21 cellular contexts compared by ENCODE assay signal in the genomic region with DNA sequence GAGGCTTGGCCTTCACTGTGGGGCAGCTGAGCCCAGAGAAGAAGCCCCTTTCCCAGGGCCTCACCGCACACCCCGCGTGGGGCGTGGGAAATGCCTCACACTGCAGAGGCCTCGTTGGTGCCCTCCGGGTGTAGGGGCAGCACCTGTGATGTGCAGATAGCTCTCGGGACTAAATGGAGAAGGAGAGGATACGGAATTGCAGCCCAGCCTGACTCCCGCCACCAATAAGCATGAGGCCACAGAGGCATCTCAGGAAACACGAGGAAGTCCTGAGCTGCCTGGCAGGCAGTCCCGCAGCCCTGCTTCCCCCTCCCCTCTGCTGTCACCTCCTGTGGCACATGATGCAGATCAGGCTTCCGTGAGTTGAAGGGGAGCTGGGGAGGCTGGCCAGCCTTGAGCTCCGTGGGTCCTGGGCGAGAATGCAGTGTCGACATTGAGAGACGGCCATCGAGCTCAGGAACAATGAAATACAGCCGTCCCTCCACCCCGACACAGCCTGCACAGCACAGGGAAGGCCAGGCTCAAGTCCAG. TPM values are rescaled to one million over a fixed set of nuclear protein-coding genes. Genes with fewer than 3 reads are reported as not detected.
DNase-seq lines count a peak whose midpoint lies in the region; ATAC-seq and TF ChIP-seq lines count a peak whose summit lies in the region.
"Had no signal": no experiment of that assay in that cellular context is flagged by ENCODE, and none has a peak within 500 bp of the region (broad histone marks: within the 10 kb centered on the region; RNA-seq: fewer than 3 reads in every experiment).

No MANE protein-coding gene starts in this region.

- DNase-seq in H9, result peak; percentile 35
- DNase-seq in RPMI8226, result peak; percentile 23
- peak; percentile 41 for DNase-seq in left lobe of liver (ENCODE audit: low spot score)
- peak; percentile 59 for DNase-seq in spleen
- no peak for DNase-seq in stimulated activated CD4-positive, alpha-beta T cell treated with anti-CD3 and anti-CD28 coated beads, Interleukin-4, amount 100 ng/mL, for 4 hours
- no peak for DNase-seq in NCI-H187 (lab: John Stamatoyannopoulos, UW)
- DNase-seq in GM03348 (ENCODE audit: low spot score), result no peak
- DNase-seq: activated CD4-positive, alpha-beta T cell treated with anti-CD3 and anti-CD28 coated beads, Interleukin-2, amount 10 ng/mL, durations not matched to agents 7 days and 5 days; activated CD8-positive, alpha-beta memory T cell treated with anti-CD3 and anti-CD28 coated beads, Interleukin-2, amount 10 ng/mL, durations not matched to agents 7 days and 5 days; activated naive CD4-positive, alpha-beta T cell treated with anti-CD3 and anti-CD28 coated beads, Interleukin-2, amount 50 U/mL, for 16 hours; activated T-cell treated with anti-CD3 and anti-CD28 coated beads, Interleukin-2, amount 50 U/mL, for 72 hours; cortex of kidney; foreskin melanocyte; left cardiac atrium; mesendoderm; occipital lobe; T-helper 2 cell had no signal

- TF ChIP-seq CTCF in H9 (conservative IDR thresholded peaks at IDR 0.05) (no peak), spleen (IDR thresholded peaks at IDR 0.05 in 8 of 11, conservative IDR thresholded peaks at IDR 0.05 in 3 of 11) (no peak)

- H3K36me3 Mint-ChIP-seq in H9 (ENCODE audit: insufficient read depth in 1 of 3, low read depth in 3 of 3), result no peaks in the 10 kb centered on the region
- H3K36me3 Mint-ChIP-seq: activated CD8-positive, alpha-beta memory T cell treated with anti-CD3 and anti-CD28 coated beads, Interleukin-2, amount 10 ng/mL, durations not matched to agents 7 days and 5 days had no signal

- no peak overlapping the region for H3K4me3 ChIP-seq in spleen
- H3K4me3 ChIP-seq: esophagus muscularis mucosa, GM12878 had no signal

- peaks cover 2% of the 10 kb centered on the region for H4K20me1 ChIP-seq in H9 (ENCODE audit: control insufficient read depth, insufficient read depth, insufficient read length)

- H2BK12ac ChIP-seq in H9 (ENCODE audit: insufficient read length, low read depth, low read length), result no peak overlapping the region

- intact Hi-C loops in spleen (cut with DNase I; ENCODE audit: low total_unique reads), result no loop called here

- H3K4me1 ChIP-seq in H9 (ENCODE audit: insufficient read depth, low read length) (no peaks in the 10 kb centered on the region), spleen (no peaks in the 10 kb centered on the region)
- H3K4me1 ChIP-seq: esophagus muscularis mucosa had no signal

- TF ChIP-seq POLR2A in spleen (IDR thresholded peaks at IDR 0.05), result no peak

- H3K23me2 ChIP-seq in H9 (ENCODE audit: insufficient read length, low read depth, low read length, poor library complexity, severe bottlenecking), result no peaks in the 10 kb centered on the region

- H3K27me3 ChIP-seq in H9 (ENCODE audit: insufficient read depth, low read length), result no peaks in the 10 kb centered on the region
- no peaks in the 10 kb centered on the region for H3K27me3 ChIP-seq in spleen (replicated peaks in 1 of 7)

- peaks cover 0 to under 1% of the 10 kb centered on the region in 2 experiments; a peak in 1 of 4 replicates for H3K4me1 Mint-ChIP-seq in H9
- H3K4me1 Mint-ChIP-seq: activated CD4-positive, alpha-beta T cell treated with anti-CD3 and anti-CD28 coated beads, Interleukin-2, amount 10 ng/mL, durations not matched to agents 7 days and 5 days; activated CD8-positive, alpha-beta memory T cell treated with anti-CD3 and anti-CD28 coated beads, Interleukin-2, amount 10 ng/mL, durations not matched to agents 7 days and 5 days had no signal

- H2BK20ac ChIP-seq in H9 (ENCODE audit: low read depth, low read length, poor library complexity, severe bottlenecking), result no peak overlapping the region

- no peaks in the 10 kb centered on the region for H3K79me2 ChIP-seq in H9 (ENCODE audit: insufficient read depth, low read length)

- H3K56ac ChIP-seq in H9 (ENCODE audit: insufficient read length, low read depth, low read length), result no peak overlapping the region

- no peak overlapping the region for H2BK120ac ChIP-seq in H9 (ENCODE audit: low read depth, low read length, poor library complexity, severe bottlenecking)

- H3K36me3 ChIP-seq in spleen, result no peaks in the 10 kb centered on the region
- H3K36me3 ChIP-seq: esophagus muscularis mucosa had no signal

- H3K23ac ChIP-seq in H9 (ENCODE audit: insufficient read length, low read depth, low read length), result no peak overlapping the region

- no peak overlapping the region for H3T11ph ChIP-seq in H9 (ENCODE audit: low read length)

- H3K27ac Mint-ChIP-seq in H9, result no peak overlapping the region
- H3K27ac Mint-ChIP-seq: activated CD4-positive, alpha-beta T cell treated with anti-CD3 and anti-CD28 coated beads, Interleukin-2, amount 10 ng/mL, durations not matched to agents 7 days and 5 days; activated CD8-positive, alpha-beta memory T cell treated with anti-CD3 and anti-CD28 coated beads, Interleukin-2, amount 10 ng/mL, durations not matched to agents 7 days and 5 days; activated T-cell treated with anti-CD3 and anti-CD28 coated beads, Interleukin-2, amount 50 U/mL, for 72 hours; CD4-positive, alpha-beta T cell had no signal

- no peaks in the 10 kb centered on the region; the same call in 1 of the 2 replicates for H3K27me3 Mint-ChIP-seq in H9 (ENCODE audit: low read depth)

- no peaks in the 10 kb centered on the region for H3K79me1 ChIP-seq in H9 (ENCODE audit: insufficient read depth, low read depth, low read length, poor library complexity, severe bottlenecking)

- H3K4me2 ChIP-seq in H9 (ENCODE audit: insufficient read depth, insufficient read length, low read length), result no peak overlapping the region

- H3K27ac ChIP-seq in H9 (ENCODE audit: insufficient read length, low read depth, low read length), result no peak overlapping the region
- H3K27ac ChIP-seq in spleen, result no peak overlapping the region
- H3K27ac ChIP-seq: esophagus muscularis mucosa had no signal

- H2BK15ac ChIP-seq in H9 (ENCODE audit: low read depth, low read length), result no peak overlapping the region

- no peak overlapping the region for H2AK5ac ChIP-seq in H9 (ENCODE audit: insufficient read length, low read length)

- no peak overlapping the region for H3K4ac ChIP-seq in H9 (ENCODE audit: low read depth, low read length)

- no CpG with 5 or more reads among the region's 19 CpGs for WGBS in H9 (ENCODE audit: extremely low coverage, insufficient read length, low lambda C conversion rate)
- 28 to 50% (median 38%) methylated on average over 10 to 19 of the region's 19 CpGs for WGBS in spleen, 5 donors

- no peak for ATAC-seq in left lobe of liver
- ATAC-seq: activated CD8-positive, alpha-beta memory T cell treated with anti-CD3 and anti-CD28 coated beads, Interleukin-2, amount 10 ng/mL, durations not matched to agents 7 days and 5 days; activated T-cell treated with anti-CD3 and anti-CD28 coated beads, Interleukin-2, amount 50 U/mL, for 72 hours; GM12878; left cardiac atrium; SK-N-SH treated with all-trans-retinoic acid at 6 μM for 48 hours had no signal

- H2AFZ ChIP-seq in H9 (ENCODE audit: low read length), result no peak overlapping the region

- H3K18ac ChIP-seq in H9 (ENCODE audit: insufficient read length, low read depth, low read length), result no peak overlapping the region

- no peak overlapping the region for H3K4me3 Mint-ChIP-seq in H9
- H3K4me3 Mint-ChIP-seq: activated CD4-positive, alpha-beta T cell treated with anti-CD3 and anti-CD28 coated beads, Interleukin-2, amount 10 ng/mL, durations not matched to agents 7 days and 5 days; activated CD8-positive, alpha-beta memory T cell treated with anti-CD3 and anti-CD28 coated beads, Interleukin-2, amount 10 ng/mL, durations not matched to agents 7 days and 5 days; activated T-cell treated with anti-CD3 and anti-CD28 coated beads, Interleukin-2, amount 50 U/mL, for 72 hours; CD4-positive, alpha-beta T cell had no signal

- no peak overlapping the region for H4K91ac ChIP-seq in H9 (ENCODE audit: insufficient read length, low read depth, low read length)

- H3K9me3 Mint-ChIP-seq in H9, result peaks cover 5 to 9% of the 10 kb centered on the region in 2 experiments
- H3K9me3 Mint-ChIP-seq: activated CD4-positive, alpha-beta T cell treated with anti-CD3 and anti-CD28 coated beads, Interleukin-2, amount 10 ng/mL, durations not matched to agents 7 days and 5 days; activated T-cell treated with anti-CD3 and anti-CD28 coated beads, Interleukin-2, amount 50 U/mL, for 72 hours; CD4-positive, alpha-beta T cell had no signal

- no peak overlapping the region for H4K5ac ChIP-seq in H9 (ENCODE audit: insufficient read length, low read depth, low read length)

- H2BK5ac ChIP-seq in H9 (ENCODE audit: insufficient read length, low read length), result no peak overlapping the region

- H3K9ac ChIP-seq in H9 (ENCODE audit: extremely low read depth, insufficient read length, low read length), result no peak overlapping the region

- H3K9me3 ChIP-seq in H9 (ENCODE audit: control insufficient read depth, low read depth, low read length) (no peaks in the 10 kb centered on the region), spleen (no peaks in the 10 kb centered on the region)
- H3K9me3 ChIP-seq: esophagus muscularis mucosa had no signal

- no peak overlapping the region for H4K8ac ChIP-seq in H9 (replicated peaks; ENCODE audit: insufficient read length, low read depth, low read length)

- peak overlapping the region; percentile 81 for H3K14ac ChIP-seq in H9 (ENCODE audit: insufficient read depth, low read length)

RNA-seq across cellular contexts. Expression of a gene that starts 59.6 kb away (rescaled TPM):
- total RNA-seq in H9 (2021), result 33.8 and 35.1 TPM in 2 replicates
- 15.4 TPM for total RNA-seq in left lobe of liver
- 10 to 100 TPM; 28.0 to 41.2 (median 35.3) TPM for total RNA-seq in spleen
- 10 to 100 TPM; 15.6 to 21.0 (median 17.3) TPM for polyA plus RNA-seq in spleen

Comparison
In these comparisons a context has a peak if more than half of its experiments do, and no peak if none do; other contexts are left out.
1. DNase-seq: peak in H9 (single experiment), RPMI8226 (single experiment), left lobe of liver (single experiment) and spleen (single experiment); none in stimulated activated CD4-positive, alpha-beta T cell treated with anti-CD3 and anti-CD28 coated beads, Interleukin-4, amount 100 ng/mL, for 4 hours (0 of 2), NCI-H187 (0 of 2) and GM03348 (single experiment).